Comparison of ENCODE assay signal across 16 cellular contexts in the genomic region with DNA sequence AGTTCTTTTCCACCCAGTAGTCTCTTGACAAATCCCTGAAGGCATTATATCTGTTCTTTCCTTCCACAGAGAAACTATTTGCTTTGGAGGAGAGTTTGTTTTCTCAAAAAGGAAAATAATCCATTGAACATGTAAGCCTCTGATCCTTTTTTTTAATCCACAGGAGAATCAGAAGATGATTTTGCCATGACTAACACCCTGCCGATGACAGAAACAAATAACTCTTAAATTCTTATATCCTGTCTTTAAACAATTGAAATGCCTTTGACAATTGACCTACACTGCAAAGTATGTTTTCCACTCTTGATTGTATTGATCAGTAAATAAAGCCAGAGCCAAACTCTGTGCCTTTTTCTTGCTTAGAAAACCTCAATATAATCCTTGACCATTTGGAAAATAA.
DNase-seq lines count a peak whose midpoint lies in the region; ATAC-seq and TF ChIP-seq lines count a peak whose summit lies in the region.
"Had no signal": no experiment of that assay in that cellular context is flagged by ENCODE, and none has a peak within 500 bp of the region (broad histone marks: within the 10 kb centered on the region; RNA-seq: fewer than 3 reads in every experiment).

No MANE protein-coding gene starts in this region.

- BruUV-seq in PC-3 (replicated peaks; lab: Mats Ljungman, UMichigan): no TSS peak

- no peak overlapping the region for H3K4me3 Mint-ChIP-seq in endothelial cell (ENCODE audit: unreplicated experiment)
- H3K4me3 Mint-ChIP-seq: CD4-positive, alpha-beta memory T cell; GM23338; H9; HFFc6 had no signal

- CTCF ChIA-PET in PC-3 (lab: Charles Lee): no interaction called here

- peaks cover 31% of the 10 kb centered on the region for H3K4me1 ChIP-seq in PC-3 (ENCODE audit: insufficient read depth, low read length)

- H3K4me2 ChIP-seq in PC-3 (ENCODE audit: low read length): peak overlapping the region; percentile 12
- H3K4me2 ChIP-seq: GM23338 had no signal

- TF ChIP-seq CTCF in PC-3 (conservative IDR thresholded peaks at IDR 0.05; ENCODE audit: low read depth, low read length): no peak
- no peak for TF ChIP-seq CTCF in endothelial cell (IDR thresholded peaks at IDR 0.05; ENCODE audit: unreplicated experiment)

- H2AFZ ChIP-seq in PC-3 (ENCODE audit: low read length): no peak overlapping the region

- no peak overlapping the region for H3K4me3 ChIP-seq in PC-3 (ENCODE audit: low read length)
- H3K4me3 ChIP-seq: GM23338 had no signal

- no peaks in the 10 kb centered on the region for H3K27me3 ChIP-seq in PC-3 (ENCODE audit: low read length)

- POLR2A ChIA-PET in PC-3 (lab: Charles Lee; ENCODE audit: unreplicated experiment): no interaction called here

- H3K27me3 Mint-ChIP-seq in endothelial cell (ENCODE audit: unreplicated experiment): peaks cover 5% of the 10 kb centered on the region
- H3K27me3 Mint-ChIP-seq: CD4-positive, alpha-beta memory T cell had no signal

- no peaks in the 10 kb centered on the region for H3K9me3 Mint-ChIP-seq in endothelial cell (ENCODE audit: unreplicated experiment)

- DNase-seq in HS-5 (ENCODE audit: low read depth) (peak; percentile 13), PC-3 (peak; percentile 76), endothelial cell (ENCODE audit: low spot score) (no peak), HUDEP-2 (lab: John Stamatoyannopoulos, UW; ENCODE audit: unreplicated experiment in 76 of 76) (no peak)
- DNase-seq: C1 segment of cervical spinal cord; Calu3; CD4-positive, alpha-beta memory T cell; COR-L47; DMS53; DMS79 treated with DMSO at 0.1 percent for 48 hours; H9; HFFc6 had no signal

- peak overlapping the region; percentile 30 for H3K27ac Mint-ChIP-seq in endothelial cell (ENCODE audit: unreplicated experiment)
- H3K27ac Mint-ChIP-seq: CD4-positive, alpha-beta memory T cell; GM23338; H9; HFFc6 had no signal

- H3K27ac ChIP-seq in PC-3 (ENCODE audit: low read length): peak overlapping the region; percentile 24

- H3K9me2 ChIP-seq in PC-3 (replicated peaks; ENCODE audit: low read length): no peaks in the 10 kb centered on the region

- intact Hi-C loops in PC-3 (cut with micrococcal nuclease): no loop called here

- H3F3A ChIP-seq in PC-3 (ENCODE audit: low read length, unreplicated experiment): no peaks in the 10 kb centered on the region

- peaks cover under 1% of the 10 kb centered on the region for H3K36me3 Mint-ChIP-seq in endothelial cell (ENCODE audit: low read depth, unreplicated experiment)
- H3K36me3 Mint-ChIP-seq: CD4-positive, alpha-beta memory T cell had no signal

- no peaks in the 10 kb centered on the region for H3K79me2 ChIP-seq in PC-3 (ENCODE audit: low read length)

- no peak overlapping the region for H3K9ac ChIP-seq in PC-3 (ENCODE audit: low read length)

- H3K9me3 ChIP-seq in PC-3 (ENCODE audit: low read length): no peaks in the 10 kb centered on the region

- peaks cover 8% of the 10 kb centered on the region for H3K4me1 Mint-ChIP-seq in endothelial cell (ENCODE audit: unreplicated experiment)
- H3K4me1 Mint-ChIP-seq: CD4-positive, alpha-beta memory T cell; GM23338 had no signal

- ATAC-seq in PC-3 (peak; percentile 77), GM21447 (IDR thresholded peaks at IDR 0.05; ENCODE audit: unreplicated experiment) (no peak), HG02642 (IDR thresholded peaks at IDR 0.05; ENCODE audit: poor library complexity, unreplicated experiment) (no peak), GM19023 (IDR thresholded peaks at IDR 0.05; ENCODE audit: unreplicated experiment) (no peak)
- ATAC-seq: GM23338 had no signal

- H3K36me3 ChIP-seq in PC-3 (ENCODE audit: low read depth, low read length): no peaks in the 10 kb centered on the region

- no peaks in the 10 kb centered on the region for H4K20me1 ChIP-seq in PC-3 (ENCODE audit: low read length)

Comparison
In these comparisons a context has a peak if more than half of its experiments do, and no peak if none do; other contexts are left out.
1. DNase-seq: peak in HS-5 (single experiment) and PC-3 (single experiment); none in endothelial cell (single experiment) and HUDEP-2 (0 of 76).